ENCODE assay signal across 1 cellular context in genomic region chr16:67666538-67667433, GRCh38.
TF ChIP-seq lines count a peak whose summit lies in the region.

A gene with protein sequence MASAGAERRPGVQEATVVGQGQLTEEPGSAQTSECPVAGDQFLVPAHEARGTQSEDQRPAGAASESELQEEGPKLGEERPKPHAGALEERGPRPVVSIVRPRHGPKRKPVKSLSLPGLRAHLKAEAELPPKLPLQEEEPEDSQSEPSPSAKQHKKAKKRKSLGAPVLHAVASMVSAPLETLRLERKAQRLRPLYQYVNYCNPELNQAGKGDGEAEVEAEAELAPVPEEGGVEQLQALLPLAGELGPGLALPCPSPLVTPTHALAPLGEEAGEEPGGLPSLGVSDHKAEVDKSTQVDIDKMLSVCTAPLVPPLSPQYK (plus strand): TSS chr16:67666814. CDS start chr16:67666971, 157 bp downstream.
A gene with protein sequence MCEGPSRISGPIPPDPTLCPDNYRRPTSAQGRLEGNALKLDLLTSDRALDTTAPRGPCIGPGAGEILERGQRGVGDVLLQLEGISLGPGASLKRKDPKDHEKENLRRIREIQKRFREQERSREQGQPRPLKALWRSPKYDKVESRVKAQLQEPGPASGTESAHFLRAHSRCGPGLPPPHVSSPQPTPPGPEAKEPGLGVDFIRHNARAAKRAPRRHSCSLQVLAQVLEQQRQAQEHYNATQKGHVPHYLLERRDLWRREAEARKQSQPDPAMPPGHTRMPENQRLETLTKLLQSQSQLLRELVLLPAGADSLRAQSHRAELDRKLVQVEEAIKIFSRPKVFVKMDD (minus strand): TSS chr16:67666750. CDS start chr16:67666442, 308 bp downstream.

TF ChIP-seq in GM12878, 131 proteins besides CTCF, POLR2A, EP300 and RAD21 (continued from another document and continues in another):
- TF ChIP-seq, protein P1, sequence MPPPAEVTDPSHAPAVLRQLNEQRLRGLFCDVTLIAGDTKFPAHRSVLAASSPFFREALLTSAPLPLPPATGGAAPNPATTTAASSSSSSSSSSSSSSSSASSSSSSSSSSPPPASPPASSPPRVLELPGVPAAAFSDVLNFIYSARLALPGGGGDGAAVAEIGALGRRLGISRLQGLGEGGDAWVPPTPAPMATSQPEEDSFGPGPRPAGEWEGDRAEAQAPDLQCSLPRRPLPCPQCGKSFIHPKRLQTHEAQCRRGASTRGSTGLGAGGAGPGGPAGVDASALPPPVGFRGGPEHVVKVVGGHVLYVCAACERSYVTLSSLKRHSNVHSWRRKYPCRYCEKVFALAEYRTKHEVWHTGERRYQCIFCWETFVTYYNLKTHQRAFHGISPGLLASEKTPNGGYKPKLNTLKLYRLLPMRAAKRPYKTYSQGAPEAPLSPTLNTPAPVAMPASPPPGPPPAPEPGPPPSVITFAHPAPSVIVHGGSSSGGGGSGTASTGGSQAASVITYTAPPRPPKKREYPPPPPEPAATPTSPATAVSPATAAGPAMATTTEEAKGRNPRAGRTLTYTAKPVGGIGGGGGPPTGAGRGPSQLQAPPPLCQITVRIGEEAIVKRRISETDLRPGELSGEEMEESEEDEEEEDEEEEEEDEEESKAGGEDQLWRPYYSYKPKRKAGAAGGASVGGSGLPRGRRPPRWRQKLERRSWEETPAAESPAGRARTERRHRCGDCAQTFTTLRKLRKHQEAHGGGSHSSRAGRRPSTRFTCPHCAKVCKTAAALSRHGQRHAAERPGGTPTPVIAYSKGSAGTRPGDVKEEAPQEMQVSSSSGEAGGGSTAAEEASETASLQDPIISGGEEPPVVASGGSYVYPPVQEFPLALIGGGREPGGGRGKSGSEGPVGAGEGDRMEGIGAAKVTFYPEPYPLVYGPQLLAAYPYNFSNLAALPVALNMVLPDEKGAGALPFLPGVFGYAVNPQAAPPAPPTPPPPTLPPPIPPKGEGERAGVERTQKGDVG (CRISPR knock-in tag; IDR thresholded peaks at IDR 0.05): no peak
- TF ChIP-seq TCF3 (IDR thresholded peaks at IDR 0.05; ENCODE audit: borderline replicate concordance, insufficient read depth, low read depth, low read length): no peak
- no peak for TF ChIP-seq SMARCA5 (IDR thresholded peaks at IDR 0.05)
- no peak for TF ChIP-seq FOXK2 (IDR thresholded peaks at IDR 0.05)
- TF ChIP-seq RCOR1 (conservative IDR thresholded peaks at IDR 0.05; ENCODE audit: low read depth, low read length): no peak
- no peak for TF ChIP-seq IKZF2 (IDR thresholded peaks at IDR 0.05)
- no peak for TF ChIP-seq BRCA1 (IDR thresholded peaks at IDR 0.05; ENCODE audit: low read depth, low read length)
- peak; percentile 92 for TF ChIP-seq TBL1XR1 (IDR thresholded peaks at IDR 0.05; ENCODE audit: low read depth, low read length)
- no peak for TF ChIP-seq CBFB (IDR thresholded peaks at IDR 0.05; ENCODE audit: low read depth)
- no peak for TF ChIP-seq CEBPB (IDR thresholded peaks at IDR 0.05; ENCODE audit: borderline replicate concordance in 1 of 2, low read depth in 2 of 2, low read length in 2 of 2)
- TF ChIP-seq HCFC1 (IDR thresholded peaks at IDR 0.05; ENCODE audit: low read length): peak; percentile 94
- peak; percentile 83 for TF ChIP-seq SIN3A (IDR thresholded peaks at IDR 0.05; ENCODE audit: low read depth, low read length)
- peak; percentile 91 for TF ChIP-seq NR2C2 (IDR thresholded peaks at IDR 0.05; ENCODE audit: borderline replicate concordance, control insufficient read depth, insufficient read length, low read depth)
- peak; percentile 77; the same call in 1 of the 2 replicates for TF ChIP-seq RB1 (IDR thresholded peaks at IDR 0.05; ENCODE audit: borderline replicate concordance)
- TF ChIP-seq ATF7 (IDR thresholded peaks at IDR 0.05; ENCODE audit: low read depth): no peak
- TF ChIP-seq RUNX3 (IDR thresholded peaks at IDR 0.05; ENCODE audit: low read length): no peak
- TF ChIP-seq ASH2L (IDR thresholded peaks at IDR 0.05; ENCODE audit: borderline replicate concordance, low read depth): no peak
- no peak for TF ChIP-seq FOXM1 (IDR thresholded peaks at IDR 0.05; ENCODE audit: low read depth, low read length)
- TF ChIP-seq MEF2B (IDR thresholded peaks at IDR 0.05; ENCODE audit: partially characterized antibody, poor library complexity, severe bottlenecking): no peak
- TF ChIP-seq HDAC6 (IDR thresholded peaks at IDR 0.05; ENCODE audit: unreplicated experiment): no peak
- TF ChIP-seq SPI1 (IDR thresholded peaks at IDR 0.05; ENCODE audit: borderline replicate concordance, insufficient read depth, low read depth, low read length): no peak
- TF ChIP-seq SMC3 (IDR thresholded peaks at IDR 0.05; ENCODE audit: borderline replicate concordance, low read length): no peak
- TF ChIP-seq, protein P2, sequence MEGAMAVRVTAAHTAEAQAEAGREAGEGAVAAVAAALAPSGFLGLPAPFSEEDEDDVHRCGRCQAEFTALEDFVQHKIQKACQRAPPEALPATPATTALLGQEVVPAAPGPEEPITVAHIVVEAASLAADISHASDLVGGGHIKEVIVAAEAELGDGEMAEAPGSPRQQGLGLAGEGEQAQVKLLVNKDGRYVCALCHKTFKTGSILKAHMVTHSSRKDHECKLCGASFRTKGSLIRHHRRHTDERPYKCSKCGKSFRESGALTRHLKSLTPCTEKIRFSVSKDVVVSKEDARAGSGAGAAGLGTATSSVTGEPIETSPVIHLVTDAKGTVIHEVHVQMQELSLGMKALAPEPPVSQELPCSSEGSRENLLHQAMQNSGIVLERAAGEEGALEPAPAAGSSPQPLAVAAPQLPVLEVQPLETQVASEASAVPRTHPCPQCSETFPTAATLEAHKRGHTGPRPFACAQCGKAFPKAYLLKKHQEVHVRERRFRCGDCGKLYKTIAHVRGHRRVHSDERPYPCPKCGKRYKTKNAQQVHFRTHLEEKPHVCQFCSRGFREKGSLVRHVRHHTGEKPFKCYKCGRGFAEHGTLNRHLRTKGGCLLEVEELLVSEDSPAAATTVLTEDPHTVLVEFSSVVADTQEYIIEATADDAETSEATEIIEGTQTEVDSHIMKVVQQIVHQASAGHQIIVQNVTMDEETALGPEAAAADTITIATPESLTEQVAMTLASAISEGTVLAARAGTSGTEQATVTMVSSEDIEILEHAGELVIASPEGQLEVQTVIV (IDR thresholded peaks at IDR 0.05; ENCODE audit: borderline replicate concordance, partially characterized antibody): no peak
- TF ChIP-seq KDM1A (IDR thresholded peaks at IDR 0.05; ENCODE audit: borderline replicate concordance): no peak
- peak; percentile 60; the same call in 1 of the 2 replicates for TF ChIP-seq ZNF207 (IDR thresholded peaks at IDR 0.05; ENCODE audit: borderline replicate concordance)
- no peak for TF ChIP-seq ZNF384 (IDR thresholded peaks at IDR 0.05; ENCODE audit: borderline replicate concordance, low read depth, low read length)
- TF ChIP-seq CHD2 (IDR thresholded peaks at IDR 0.05; ENCODE audit: borderline replicate concordance, low read depth, low read length): peak; percentile 41; the same call in 1 of the 2 replicates
- TF ChIP-seq EGR1 (IDR thresholded peaks at IDR 0.05; ENCODE audit: borderline replicate concordance in 1 of 2, low read depth in 2 of 2, low read length in 2 of 2): no peak
- TF ChIP-seq WRNIP1 (IDR thresholded peaks at IDR 0.05; ENCODE audit: borderline replicate concordance, low read depth, low read length): no peak
- TF ChIP-seq, protein P3, sequence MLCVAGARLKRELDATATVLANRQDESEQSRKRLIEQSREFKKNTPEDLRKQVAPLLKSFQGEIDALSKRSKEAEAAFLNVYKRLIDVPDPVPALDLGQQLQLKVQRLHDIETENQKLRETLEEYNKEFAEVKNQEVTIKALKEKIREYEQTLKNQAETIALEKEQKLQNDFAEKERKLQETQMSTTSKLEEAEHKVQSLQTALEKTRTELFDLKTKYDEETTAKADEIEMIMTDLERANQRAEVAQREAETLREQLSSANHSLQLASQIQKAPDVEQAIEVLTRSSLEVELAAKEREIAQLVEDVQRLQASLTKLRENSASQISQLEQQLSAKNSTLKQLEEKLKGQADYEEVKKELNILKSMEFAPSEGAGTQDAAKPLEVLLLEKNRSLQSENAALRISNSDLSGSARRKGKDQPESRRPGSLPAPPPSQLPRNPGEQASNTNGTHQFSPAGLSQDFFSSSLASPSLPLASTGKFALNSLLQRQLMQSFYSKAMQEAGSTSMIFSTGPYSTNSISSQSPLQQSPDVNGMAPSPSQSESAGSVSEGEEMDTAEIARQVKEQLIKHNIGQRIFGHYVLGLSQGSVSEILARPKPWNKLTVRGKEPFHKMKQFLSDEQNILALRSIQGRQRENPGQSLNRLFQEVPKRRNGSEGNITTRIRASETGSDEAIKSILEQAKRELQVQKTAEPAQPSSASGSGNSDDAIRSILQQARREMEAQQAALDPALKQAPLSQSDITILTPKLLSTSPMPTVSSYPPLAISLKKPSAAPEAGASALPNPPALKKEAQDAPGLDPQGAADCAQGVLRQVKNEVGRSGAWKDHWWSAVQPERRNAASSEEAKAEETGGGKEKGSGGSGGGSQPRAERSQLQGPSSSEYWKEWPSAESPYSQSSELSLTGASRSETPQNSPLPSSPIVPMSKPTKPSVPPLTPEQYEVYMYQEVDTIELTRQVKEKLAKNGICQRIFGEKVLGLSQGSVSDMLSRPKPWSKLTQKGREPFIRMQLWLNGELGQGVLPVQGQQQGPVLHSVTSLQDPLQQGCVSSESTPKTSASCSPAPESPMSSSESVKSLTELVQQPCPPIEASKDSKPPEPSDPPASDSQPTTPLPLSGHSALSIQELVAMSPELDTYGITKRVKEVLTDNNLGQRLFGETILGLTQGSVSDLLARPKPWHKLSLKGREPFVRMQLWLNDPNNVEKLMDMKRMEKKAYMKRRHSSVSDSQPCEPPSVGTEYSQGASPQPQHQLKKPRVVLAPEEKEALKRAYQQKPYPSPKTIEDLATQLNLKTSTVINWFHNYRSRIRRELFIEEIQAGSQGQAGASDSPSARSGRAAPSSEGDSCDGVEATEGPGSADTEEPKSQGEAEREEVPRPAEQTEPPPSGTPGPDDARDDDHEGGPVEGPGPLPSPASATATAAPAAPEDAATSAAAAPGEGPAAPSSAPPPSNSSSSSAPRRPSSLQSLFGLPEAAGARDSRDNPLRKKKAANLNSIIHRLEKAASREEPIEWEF (IDR thresholded peaks at IDR 0.05; ENCODE audit: insufficient replicate concordance, low read depth, low read length): no peak
- TF ChIP-seq MLLT1 (IDR thresholded peaks at IDR 0.05): no peak
- TF ChIP-seq SP1 (IDR thresholded peaks at IDR 0.05; ENCODE audit: low read depth, low read length): no peak
- no peak for TF ChIP-seq MYC (IDR thresholded peaks at IDR 0.05; ENCODE audit: insufficient read depth, insufficient read length, insufficient replicate concordance, low read length, severe bottlenecking)
- TF ChIP-seq BACH1 (IDR thresholded peaks at IDR 0.05; ENCODE audit: borderline replicate concordance): peak; percentile 31; the same call in 1 of the 2 replicates
- TF ChIP-seq, protein P4, sequence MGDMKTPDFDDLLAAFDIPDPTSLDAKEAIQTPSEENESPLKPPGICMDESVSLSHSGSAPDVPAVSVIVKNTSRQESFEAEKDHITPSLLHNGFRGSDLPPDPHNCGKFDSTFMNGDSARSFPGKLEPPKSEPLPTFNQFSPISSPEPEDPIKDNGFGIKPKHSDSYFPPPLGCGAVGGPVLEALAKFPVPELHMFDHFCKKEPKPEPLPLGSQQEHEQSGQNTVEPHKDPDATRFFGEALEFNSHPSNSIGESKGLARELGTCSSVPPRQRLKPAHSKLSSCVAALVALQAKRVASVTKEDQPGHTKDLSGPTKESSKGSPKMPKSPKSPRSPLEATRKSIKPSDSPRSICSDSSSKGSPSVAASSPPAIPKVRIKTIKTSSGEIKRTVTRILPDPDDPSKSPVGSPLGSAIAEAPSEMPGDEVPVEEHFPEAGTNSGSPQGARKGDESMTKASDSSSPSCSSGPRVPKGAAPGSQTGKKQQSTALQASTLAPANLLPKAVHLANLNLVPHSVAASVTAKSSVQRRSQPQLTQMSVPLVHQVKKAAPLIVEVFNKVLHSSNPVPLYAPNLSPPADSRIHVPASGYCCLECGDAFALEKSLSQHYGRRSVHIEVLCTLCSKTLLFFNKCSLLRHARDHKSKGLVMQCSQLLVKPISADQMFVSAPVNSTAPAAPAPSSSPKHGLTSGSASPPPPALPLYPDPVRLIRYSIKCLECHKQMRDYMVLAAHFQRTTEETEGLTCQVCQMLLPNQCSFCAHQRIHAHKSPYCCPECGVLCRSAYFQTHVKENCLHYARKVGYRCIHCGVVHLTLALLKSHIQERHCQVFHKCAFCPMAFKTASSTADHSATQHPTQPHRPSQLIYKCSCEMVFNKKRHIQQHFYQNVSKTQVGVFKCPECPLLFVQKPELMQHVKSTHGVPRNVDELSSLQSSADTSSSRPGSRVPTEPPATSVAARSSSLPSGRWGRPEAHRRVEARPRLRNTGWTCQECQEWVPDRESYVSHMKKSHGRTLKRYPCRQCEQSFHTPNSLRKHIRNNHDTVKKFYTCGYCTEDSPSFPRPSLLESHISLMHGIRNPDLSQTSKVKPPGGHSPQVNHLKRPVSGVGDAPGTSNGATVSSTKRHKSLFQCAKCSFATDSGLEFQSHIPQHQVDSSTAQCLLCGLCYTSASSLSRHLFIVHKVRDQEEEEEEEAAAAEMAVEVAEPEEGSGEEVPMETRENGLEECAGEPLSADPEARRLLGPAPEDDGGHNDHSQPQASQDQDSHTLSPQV (IDR thresholded peaks at IDR 0.05): no peak
- TF ChIP-seq NFIC (IDR thresholded peaks at IDR 0.05; ENCODE audit: low read depth, low read length): no peak
- no peak for TF ChIP-seq YBX1 (IDR thresholded peaks at IDR 0.05)
- TF ChIP-seq MAX (IDR thresholded peaks at IDR 0.05; ENCODE audit: low read depth, low read length): no peak
- TF ChIP-seq KLF5 (IDR thresholded peaks at IDR 0.05; ENCODE audit: partially characterized antibody): peak; percentile 73
- TF ChIP-seq, protein P5, sequence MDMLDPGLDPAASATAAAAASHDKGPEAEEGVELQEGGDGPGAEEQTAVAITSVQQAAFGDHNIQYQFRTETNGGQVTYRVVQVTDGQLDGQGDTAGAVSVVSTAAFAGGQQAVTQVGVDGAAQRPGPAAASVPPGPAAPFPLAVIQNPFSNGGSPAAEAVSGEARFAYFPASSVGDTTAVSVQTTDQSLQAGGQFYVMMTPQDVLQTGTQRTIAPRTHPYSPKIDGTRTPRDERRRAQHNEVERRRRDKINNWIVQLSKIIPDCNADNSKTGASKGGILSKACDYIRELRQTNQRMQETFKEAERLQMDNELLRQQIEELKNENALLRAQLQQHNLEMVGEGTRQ (IDR thresholded peaks at IDR 0.05; ENCODE audit: borderline replicate concordance, low read depth, low read length): no peak
- TF ChIP-seq BCL11A (IDR thresholded peaks at IDR 0.05; ENCODE audit: low read depth, low read length): no peak
- TF ChIP-seq HDAC2 (IDR thresholded peaks at IDR 0.05): no peak
- peak; percentile 75 for TF ChIP-seq MXI1 (IDR thresholded peaks at IDR 0.05; ENCODE audit: low read depth, low read length)
